Comparison of ENCODE assay signal across 21 cellular contexts in genomic region chr7:15459018-15459621, GRCh38.
A peak's percentile ranks its signal among the peaks of the same experiment; 100 is the strongest.
DNase-seq lines count a peak whose midpoint lies in the region; ATAC-seq and TF ChIP-seq lines count a peak whose summit lies in the region.
"Had no signal": no experiment of that assay in that cellular context is flagged by ENCODE, and none has a peak within 500 bp of the region (broad histone marks: within the 10 kb centered on the region; RNA-seq: fewer than 3 reads in every experiment).

No MANE protein-coding gene starts in this region.

- peaks cover 33% of the 10 kb centered on the region for H3F3A ChIP-seq in GM23248 (ENCODE audit: insufficient read depth)

- H3K27ac ChIP-seq in GM23248 = no peak overlapping the region
- peak overlapping the region; percentile 73 for H3K27ac ChIP-seq in left ventricle myocardium inferior (replicated peaks)
- H3K27ac ChIP-seq in CD8-positive, alpha-beta memory T cell (ENCODE audit: low read depth, low read length) = no peak overlapping the region
- no peak overlapping the region for H3K27ac ChIP-seq in ovary
- H3K27ac ChIP-seq: HL-60 had no signal

- peaks cover 0 to 21% (median 2%) of the 10 kb centered on the region in 5 donors for H3K9me3 Mint-ChIP-seq in CD8-positive, alpha-beta memory T cell
- H3K9me3 Mint-ChIP-seq: T-helper 1 cell treated with Interleukin-12 subunit alpha and Interleukin-12 subunit beta and Interleukin-4 antibody, amounts not matched to agents 30 μg/mL and 1 μg/mL, for 36 hours had no signal

- no peak for TF ChIP-seq CTCF in AG10803 (conservative IDR thresholded peaks at IDR 0.05; ENCODE audit: low read length)
- TF ChIP-seq CTCF in left ventricle myocardium inferior (IDR thresholded peaks at IDR 0.05; ENCODE audit: borderline replicate concordance) = no peak
- TF ChIP-seq CTCF in ovary (IDR thresholded peaks at IDR 0.05) = no peak

- no peaks in the 10 kb centered on the region for H3K79me2 ChIP-seq in GM23248 (ENCODE audit: insufficient read depth)

- no peak overlapping the region for H3K4me2 ChIP-seq in GM23248 (ENCODE audit: unreplicated experiment)

- H3K9ac ChIP-seq in GM23248 = no peak overlapping the region

- ATAC-seq in GM21360 (IDR thresholded peaks at IDR 0.05; ENCODE audit: unreplicated experiment) (no peak), HG03175 (IDR thresholded peaks at IDR 0.05; ENCODE audit: unreplicated experiment) (no peak)
- ATAC-seq: activated CD4-positive, alpha-beta T cell treated with anti-CD3 and anti-CD28 coated beads for 36 hours; naive thymus-derived CD8-positive, alpha-beta T cell; Panc1 had no signal

- no peak overlapping the region for H3K4me3 Mint-ChIP-seq in CD8-positive, alpha-beta memory T cell
- H3K4me3 Mint-ChIP-seq: activated CD4-positive, alpha-beta T cell treated with anti-CD3 and anti-CD28 coated beads for 36 hours; CD14-positive monocyte; naive thymus-derived CD8-positive, alpha-beta T cell; T-helper 1 cell treated with Interleukin-12 subunit alpha and Interleukin-12 subunit beta and Interleukin-4 antibody, amounts not matched to agents 30 μg/mL and 1 μg/mL, for 36 hours had no signal

- no peaks in the 10 kb centered on the region for H3K27me3 Mint-ChIP-seq in CD8-positive, alpha-beta memory T cell
- H3K27me3 Mint-ChIP-seq: activated CD4-positive, alpha-beta T cell treated with anti-CD3 and anti-CD28 coated beads for 36 hours; naive thymus-derived CD8-positive, alpha-beta T cell had no signal

- no peaks in the 10 kb centered on the region for H3K36me3 ChIP-seq in GM23248 (ENCODE audit: low read depth)
- H3K36me3 ChIP-seq in left ventricle myocardium inferior = no peaks in the 10 kb centered on the region
- H3K36me3 ChIP-seq in CD8-positive, alpha-beta memory T cell (ENCODE audit: insufficient read depth, low read length) = no peaks in the 10 kb centered on the region
- H3K36me3 ChIP-seq in ovary = no peaks in the 10 kb centered on the region

- H3K27ac Mint-ChIP-seq in CD8-positive, alpha-beta memory T cell = no peak overlapping the region
- H3K27ac Mint-ChIP-seq: activated CD4-positive, alpha-beta T cell treated with anti-CD3 and anti-CD28 coated beads for 36 hours; CD14-positive monocyte; naive thymus-derived CD8-positive, alpha-beta T cell; T-helper 1 cell treated with Interleukin-12 subunit alpha and Interleukin-12 subunit beta and Interleukin-4 antibody, amounts not matched to agents 30 μg/mL and 1 μg/mL, for 36 hours had no signal

- no peaks in the 10 kb centered on the region for H3K4me1 Mint-ChIP-seq in CD8-positive, alpha-beta memory T cell
- H3K4me1 Mint-ChIP-seq: activated CD4-positive, alpha-beta T cell treated with anti-CD3 and anti-CD28 coated beads for 36 hours; CD14-positive monocyte; naive thymus-derived CD8-positive, alpha-beta T cell had no signal

- H2AFZ ChIP-seq in GM23248 = no peak overlapping the region

- no peaks in the 10 kb centered on the region for H3K9me3 ChIP-seq in GM23248 (ENCODE audit: low read depth)
- H3K9me3 ChIP-seq in left ventricle myocardium inferior (replicated peaks) = no peaks in the 10 kb centered on the region
- H3K9me3 ChIP-seq in CD8-positive, alpha-beta memory T cell (ENCODE audit: low read length) = no peaks in the 10 kb centered on the region
- no peaks in the 10 kb centered on the region for H3K9me3 ChIP-seq in ovary

- H3K27me3 ChIP-seq in GM23248 (replicated peaks; ENCODE audit: insufficient read depth) = no peaks in the 10 kb centered on the region
- no peaks in the 10 kb centered on the region for H3K27me3 ChIP-seq in left ventricle myocardium inferior (ENCODE audit: low read depth)
- no peaks in the 10 kb centered on the region for H3K27me3 ChIP-seq in CD8-positive, alpha-beta memory T cell (ENCODE audit: insufficient read depth, low read length, poor library complexity, severe bottlenecking)
- H3K27me3 ChIP-seq in ovary = no peaks in the 10 kb centered on the region

- POLR2A ChIA-PET in CD8-positive, alpha-beta memory T cell (lab: Charles Lee) = no interaction called here

- H3K4me1 ChIP-seq in GM23248 (ENCODE audit: insufficient read depth) = peaks cover 36% of the 10 kb centered on the region
- H3K4me1 ChIP-seq in left ventricle myocardium inferior = peaks cover 47% of the 10 kb centered on the region
- no peaks in the 10 kb centered on the region for H3K4me1 ChIP-seq in CD8-positive, alpha-beta memory T cell (ENCODE audit: insufficient read depth, low read length)
- no peaks in the 10 kb centered on the region for H3K4me1 ChIP-seq in ovary (ENCODE audit: insufficient read depth)

- intact Hi-C loops in left ventricle myocardium inferior (cut with micrococcal nuclease) (no loop called here), ovary (cut with DNase I) (no loop called here)

- CTCF ChIA-PET in CD8-positive, alpha-beta memory T cell (lab: Charles Lee) = no interaction called here

- in situ Hi-C loops in GM23248 (cut with MboI) = no loop called here

- TF ChIP-seq EP300 in ovary (IDR thresholded peaks at IDR 0.05) = no peak

- no peaks in the 10 kb centered on the region for H3K9me2 ChIP-seq in GM23248 (ENCODE audit: insufficient read depth)

- no peak overlapping the region for H3K4me3 ChIP-seq in AG10803 (ENCODE audit: low read length)
- no peak overlapping the region for H3K4me3 ChIP-seq in GM23248
- H3K4me3 ChIP-seq in left ventricle myocardium inferior = no peak overlapping the region
- H3K4me3 ChIP-seq in CD8-positive, alpha-beta memory T cell (ENCODE audit: low read length) = no peak overlapping the region
- no peak overlapping the region for H3K4me3 ChIP-seq in ovary
- H3K4me3 ChIP-seq: coronary artery had no signal

- 73 to 77% methylated on average over 6 of the region's 6 CpGs for WGBS in GM23248 (ENCODE audit: low coverage in 1 of 2, low lambda C conversion rate in 2 of 2, missing lambda C conversion rate in 2 of 2), 2 experiments
- WGBS in ovary, 3 donors = 64 to 84% (median 76%) methylated on average over 6 of the region's 6 CpGs

- DNase-seq in AG10803 (ENCODE audit: low read depth) (peak; percentile 13), GM23248 (peak; percentile 51), NCI-H69 (lab: John Stamatoyannopoulos, UW) (peak; percentile 81), left ventricle myocardium inferior (no peak), ovary (no peak)
- no peak for DNase-seq in CD8-positive, alpha-beta memory T cell
- DNase-seq: activated CD4-positive, alpha-beta T cell treated with anti-CD3 and anti-CD28 coated beads for 36 hours; erythroblast; HCEC 1CT; hypothalamus; naive thymus-derived CD8-positive, alpha-beta T cell; NCI-H2227 treated with DMSO at 0.1 percent for 48 hours; stimulated activated CD4-positive, alpha-beta T cell treated with anti-CD3 and anti-CD28 coated beads, Interleukin-4, amount 100 ng/mL, for 1 hour; trophoblast cell had no signal

- H3K36me3 Mint-ChIP-seq in CD8-positive, alpha-beta memory T cell = no peaks in the 10 kb centered on the region
- H3K36me3 Mint-ChIP-seq: CD14-positive monocyte; naive thymus-derived CD8-positive, alpha-beta T cell had no signal

- no peaks in the 10 kb centered on the region for H4K20me1 ChIP-seq in GM23248 (ENCODE audit: insufficient read depth)

- TF ChIP-seq POLR2A in ovary (IDR thresholded peaks at IDR 0.05) = no peak

Comparison
In these comparisons a context has a peak if more than half of its experiments do, and no peak if none do; other contexts are left out.
1. DNase-seq: peak in AG10803 (single experiment), GM23248 (single experiment) and NCI-H69 (single experiment); none in left ventricle myocardium inferior (single experiment), CD8-positive, alpha-beta memory T cell (0 of 5) and ovary (0 of 5).